ENCODE assay signal across 30 cellular contexts in the genomic region with DNA sequence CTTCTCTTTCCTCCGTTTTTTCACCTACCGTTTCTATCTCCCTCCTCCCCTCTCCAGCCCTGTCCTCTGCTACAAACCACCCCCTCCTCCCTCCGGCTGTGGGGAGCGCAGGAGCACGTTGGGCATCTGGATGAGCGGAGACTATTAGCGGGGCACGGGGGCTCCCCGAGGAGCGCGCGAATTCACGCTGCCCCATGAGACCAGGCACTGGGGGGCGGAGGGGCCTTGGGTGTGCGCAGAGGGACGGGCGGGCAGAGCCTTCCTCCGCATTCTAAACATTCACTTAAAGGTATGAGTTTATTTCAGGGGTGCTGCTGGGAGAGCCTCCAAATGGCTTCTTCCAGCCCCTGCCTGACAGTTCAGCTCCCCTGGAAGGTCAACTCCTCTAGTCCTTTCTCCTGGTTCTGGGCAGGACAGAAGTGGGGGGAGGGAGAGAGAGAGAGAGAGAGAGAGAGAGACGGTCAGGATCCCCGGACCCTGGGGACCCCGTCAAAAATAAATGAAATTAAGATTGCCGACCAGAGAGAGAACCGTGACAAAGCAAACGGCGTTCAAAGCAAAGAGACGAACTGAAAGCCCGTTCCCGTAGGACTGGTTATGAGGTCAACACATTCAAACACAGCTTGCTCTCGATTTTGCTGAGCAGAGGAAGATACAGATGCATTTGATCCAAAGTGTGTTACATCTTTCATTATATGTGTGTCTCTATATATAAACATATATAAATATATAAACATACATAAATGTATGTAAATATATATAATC. TPM values are rescaled to one million over a fixed set of nuclear protein-coding genes. Genes with fewer than 3 reads are reported as not detected.
A peak's percentile ranks its signal among the peaks of the same experiment; 100 is the strongest.
DNase-seq lines count a peak whose midpoint lies in the region; TF ChIP-seq lines count a peak whose summit lies in the region.
"Had no signal": no experiment of that assay in that cellular context is flagged by ENCODE, and none has a peak within 500 bp of the region (broad histone marks: within the 10 kb centered on the region; RNA-seq: fewer than 3 reads in every experiment).

No MANE protein-coding gene starts in this region.

- DNase-seq in H9 (peak; percentile 66), iPS-NIHi11 (ENCODE audit: low spot score) (peak; percentile 65), CD14-positive monocyte (ENCODE audit: low spot score) (no peak), GDM1 (lab: John Stamatoyannopoulos, UW) (no peak), Caco-2 (no peak), islet precursor cell (no peak)
- no peak for DNase-seq in activated T-helper 1 cell treated with anti-CD3 and anti-CD28 coated beads, Interleukin-12 subunit alpha, Interleukin-12 subunit beta, Interleukin-2, Interleukin-4 antibody, amounts not matched to agents 30 ng/mL and 10 ng/mL and 1 ng/mL, durations not matched to agents 14 hours and 24 hours and 36 hours (ENCODE audit: low spot score)
- DNase-seq: activated CD4-positive, alpha-beta T cell treated with anti-CD3 and anti-CD28 coated beads, Interleukin-2, amount 50 U/mL, for 1 hour; activated CD8-positive, alpha-beta memory T cell treated with anti-CD3 and anti-CD28 coated beads, Interleukin-2, amount 50 U/mL, for 4 hours; CD4-positive, alpha-beta memory T cell; DMS153; GF-D8; immature natural killer cell; IMR-90; left ventricle myocardium inferior; NCI-H2107; OCI-M1; SK-N-SH; stimulated activated CD4-positive, alpha-beta T cell treated with anti-CD3 and anti-CD28 coated beads, Interleukin-1b, Interleukin-23, amount 100 ng/mL, for 48 hours; T-helper 17 cell had no signal

- H2BK12ac ChIP-seq in H9 (ENCODE audit: insufficient read length, low read depth, low read length) = no peak overlapping the region

- H3K79me1 ChIP-seq in H9 (ENCODE audit: insufficient read depth, low read depth, low read length, poor library complexity, severe bottlenecking) = no peaks in the 10 kb centered on the region

- H4K5ac ChIP-seq in H9 (ENCODE audit: insufficient read length, low read depth, low read length) = no peak overlapping the region

- H3K36me3 ChIP-seq in parathyroid adenoma (ENCODE audit: control insufficient read depth, insufficient read depth, low read length) (no peaks in the 10 kb centered on the region), Caco-2 (ENCODE audit: control insufficient read depth, insufficient read depth, low read length) (no peaks in the 10 kb centered on the region)
- H3K36me3 ChIP-seq: left ventricle myocardium inferior, neutrophil, upper lobe of left lung had no signal

- H3K27ac Mint-ChIP-seq in H9 = no peak overlapping the region
- peak overlapping the region; percentile 44 for H3K27ac Mint-ChIP-seq in activated T-helper 1 cell treated with anti-CD3 and anti-CD28 coated beads, Interleukin-12 subunit alpha, Interleukin-12 subunit beta, Interleukin-2, Interleukin-4 antibody, amounts not matched to agents 30 ng/mL and 10 ng/mL and 1 ng/mL, durations not matched to agents 14 hours and 24 hours and 36 hours
- no peak overlapping the region for H3K27ac Mint-ChIP-seq in CD14-positive monocyte
- no peak overlapping the region for H3K27ac Mint-ChIP-seq in Caco-2 (ENCODE audit: unreplicated experiment)
- H3K27ac Mint-ChIP-seq: activated naive CD4-positive, alpha-beta T cell treated with anti-CD3 and anti-CD28 coated beads, Interleukin-2, amount 50 U/mL, for 24 hours; activated T-helper 17 cell treated with anti-CD3 and anti-CD28 coated beads, Interleukin-2, amount 50 U/mL, for 72 hours; CD4-positive, alpha-beta memory T cell; dendritic cell treated with granulocyte-macrophage colony-stimulating factor and Interleukin-4, amounts not matched to agents 40 ng/mL and 50 ng/mL, for 4 days; T-helper 17 cell had no signal

- H3K23ac ChIP-seq in H9 (ENCODE audit: insufficient read length, low read depth, low read length) = no peak overlapping the region

- H3K9me3 ChIP-seq in H9 (ENCODE audit: control insufficient read depth, low read depth, low read length) (no peaks in the 10 kb centered on the region), parathyroid adenoma (ENCODE audit: control insufficient read depth, low read length) (no peaks in the 10 kb centered on the region), Caco-2 (no peaks in the 10 kb centered on the region)
- H3K9me3 ChIP-seq: left ventricle myocardium inferior, neutrophil, SK-N-SH, upper lobe of left lung had no signal

- H3K79me2 ChIP-seq in H9 (ENCODE audit: insufficient read depth, low read length) = no peaks in the 10 kb centered on the region
- H3K79me2 ChIP-seq in parathyroid adenoma = no peaks in the 10 kb centered on the region

- CTCF ChIA-PET in Caco-2 (lab: Charles Lee) = no interaction called here

- H3K27me3 Mint-ChIP-seq in H9 (ENCODE audit: low read depth) = peaks cover 93% of the 10 kb centered on the region
- H3K27me3 Mint-ChIP-seq in activated T-helper 1 cell treated with anti-CD3 and anti-CD28 coated beads, Interleukin-12 subunit alpha, Interleukin-12 subunit beta, Interleukin-2, Interleukin-4 antibody, amounts not matched to agents 30 ng/mL and 10 ng/mL and 1 ng/mL, durations not matched to agents 14 hours and 24 hours and 36 hours (ENCODE audit: insufficient read depth) = peaks cover 63% of the 10 kb centered on the region
- H3K27me3 Mint-ChIP-seq in CD14-positive monocyte (ENCODE audit: low read depth in 3 of 3) = peaks cover 82 to 90% (median 88%) of the 10 kb centered on the region in 3 donors
- peaks cover 2% of the 10 kb centered on the region for H3K27me3 Mint-ChIP-seq in Caco-2 (ENCODE audit: insufficient read depth, unreplicated experiment)

- peak overlapping the region; percentile 33 to 75; a peak in 4 of 5 replicates for H3K4me3 Mint-ChIP-seq in H9
- no peak overlapping the region for H3K4me3 Mint-ChIP-seq in activated T-helper 1 cell treated with anti-CD3 and anti-CD28 coated beads, Interleukin-12 subunit alpha, Interleukin-12 subunit beta, Interleukin-2, Interleukin-4 antibody, amounts not matched to agents 30 ng/mL and 10 ng/mL and 1 ng/mL, durations not matched to agents 14 hours and 24 hours and 36 hours
- peak overlapping the region in 1 of 2 donors; percentile 77 for H3K4me3 Mint-ChIP-seq in CD14-positive monocyte
- no peak overlapping the region for H3K4me3 Mint-ChIP-seq in Caco-2 (ENCODE audit: unreplicated experiment)
- H3K4me3 Mint-ChIP-seq: activated naive CD4-positive, alpha-beta T cell treated with anti-CD3 and anti-CD28 coated beads, Interleukin-2, amount 50 U/mL, for 24 hours; activated T-helper 17 cell treated with anti-CD3 and anti-CD28 coated beads, Interleukin-2, amount 50 U/mL, for 72 hours; CD4-positive, alpha-beta memory T cell; dendritic cell treated with granulocyte-macrophage colony-stimulating factor and Interleukin-4, amounts not matched to agents 40 ng/mL and 50 ng/mL, for 4 days; immature natural killer cell; T-helper 17 cell had no signal

- no peaks in the 10 kb centered on the region for H4K20me1 ChIP-seq in H9 (ENCODE audit: control insufficient read depth, insufficient read depth, insufficient read length)

- H3T11ph ChIP-seq in H9 (ENCODE audit: low read length) = no peak overlapping the region

- no peak overlapping the region for H3K14ac ChIP-seq in H9 (ENCODE audit: insufficient read depth, low read length)

- POLR2A ChIA-PET in Caco-2 (lab: Charles Lee) = no interaction called here

- no peak overlapping the region for H3K4me3 ChIP-seq in parathyroid adenoma (ENCODE audit: low read depth, low read length)
- H3K4me3 ChIP-seq in Caco-2 (ENCODE audit: low read depth, low read length) = no peak overlapping the region
- H3K4me3 ChIP-seq: left ventricle myocardium inferior, skin epidermis, upper lobe of left lung had no signal

- peaks cover 2 to 12% of the 10 kb centered on the region in 2 experiments; a peak in 3 of 5 replicates for H3K9me3 Mint-ChIP-seq in H9
- no peaks in the 10 kb centered on the region for H3K9me3 Mint-ChIP-seq in activated T-helper 1 cell treated with anti-CD3 and anti-CD28 coated beads, Interleukin-12 subunit alpha, Interleukin-12 subunit beta, Interleukin-2, Interleukin-4 antibody, amounts not matched to agents 30 ng/mL and 10 ng/mL and 1 ng/mL, durations not matched to agents 14 hours and 24 hours and 36 hours
- peaks cover 0 to 16% (median 5%) of the 10 kb centered on the region in 7 donors for H3K9me3 Mint-ChIP-seq in CD14-positive monocyte
- H3K9me3 Mint-ChIP-seq in Caco-2 (ENCODE audit: unreplicated experiment) = no peaks in the 10 kb centered on the region
- H3K9me3 Mint-ChIP-seq: activated naive CD4-positive, alpha-beta T cell treated with anti-CD3 and anti-CD28 coated beads, Interleukin-2, amount 50 U/mL, for 24 hours; activated T-helper 17 cell treated with anti-CD3 and anti-CD28 coated beads, Interleukin-2, amount 50 U/mL, for 72 hours; dendritic cell treated with granulocyte-macrophage colony-stimulating factor and Interleukin-4, amounts not matched to agents 40 ng/mL and 50 ng/mL, for 4 days had no signal

- H2BK20ac ChIP-seq in H9 (ENCODE audit: low read depth, low read length, poor library complexity, severe bottlenecking) = no peak overlapping the region

- H3K27me3 ChIP-seq in H9 (ENCODE audit: insufficient read depth, low read length) = peaks cover 91% of the 10 kb centered on the region
- H3K27me3 ChIP-seq in parathyroid adenoma (ENCODE audit: control insufficient read depth, insufficient read depth, low read length) = no peaks in the 10 kb centered on the region
- H3K27me3 ChIP-seq in Caco-2 (replicated peaks; ENCODE audit: control insufficient read depth, insufficient read depth, low read length) = no peaks in the 10 kb centered on the region

- no peak overlapping the region for H3K4ac ChIP-seq in H9 (ENCODE audit: low read depth, low read length)

- intact Hi-C loops in activated T-helper 1 cell treated with anti-CD3 and anti-CD28 coated beads, Interleukin-12 subunit alpha, Interleukin-12 subunit beta, Interleukin-2, Interleukin-4 antibody, amounts not matched to agents 30 ng/mL and 10 ng/mL and 1 ng/mL, durations not matched to agents 14 hours and 24 hours and 36 hours (cut with micrococcal nuclease) = no loop called here
- intact Hi-C loops in CD14-positive monocyte (cut with micrococcal nuclease) (no loop called here), Caco-2 (cut with micrococcal nuclease; ENCODE audit: unreplicated experiment) (no loop called here)

- BruUV-seq in Caco-2 (replicated peaks; lab: Mats Ljungman, UMichigan) = no TSS peak

- H3K4me1 ChIP-seq in H9 (ENCODE audit: insufficient read depth, low read length) (peaks cover 9% of the 10 kb centered on the region; the same call in 1 of the 2 replicates), parathyroid adenoma (no peaks in the 10 kb centered on the region), Caco-2 (no peaks in the 10 kb centered on the region)

- H2BK15ac ChIP-seq in H9 (ENCODE audit: low read depth, low read length) = no peak overlapping the region

- no peak overlapping the region for H3K56ac ChIP-seq in H9 (ENCODE audit: insufficient read length, low read depth, low read length)

- H2AK5ac ChIP-seq in H9 (ENCODE audit: insufficient read length, low read length) = no peak overlapping the region

- H3K36me3 Mint-ChIP-seq in H9 (ENCODE audit: insufficient read depth in 1 of 3, low read depth in 3 of 3) (peaks cover 0 to 3% (median 0%) of the 10 kb centered on the region in 3 experiments; a peak in 1 of 7 replicates), CD14-positive monocyte (peaks cover 0 to 2% of the 10 kb centered on the region in 2 donors), Caco-2 (ENCODE audit: insufficient read depth, unreplicated experiment) (no peaks in the 10 kb centered on the region)
- H3K36me3 Mint-ChIP-seq in activated T-helper 1 cell treated with anti-CD3 and anti-CD28 coated beads, Interleukin-12 subunit alpha, Interleukin-12 subunit beta, Interleukin-2, Interleukin-4 antibody, amounts not matched to agents 30 ng/mL and 10 ng/mL and 1 ng/mL, durations not matched to agents 14 hours and 24 hours and 36 hours (ENCODE audit: low read depth) = no peaks in the 10 kb centered on the region
- H3K36me3 Mint-ChIP-seq: activated naive CD4-positive, alpha-beta T cell treated with anti-CD3 and anti-CD28 coated beads, Interleukin-2, amount 50 U/mL, for 24 hours; CD4-positive, alpha-beta memory T cell; immature natural killer cell had no signal

- H2AFZ ChIP-seq in H9 (ENCODE audit: low read length) = no peak overlapping the region
- H2AFZ ChIP-seq in parathyroid adenoma = no peak overlapping the region

- no peak overlapping the region for H4K91ac ChIP-seq in H9 (ENCODE audit: insufficient read length, low read depth, low read length)

- no peak overlapping the region for H3K18ac ChIP-seq in H9 (ENCODE audit: insufficient read length, low read depth, low read length)

- H2BK5ac ChIP-seq in H9 (ENCODE audit: insufficient read length, low read length) = no peak overlapping the region

- peaks cover 12% of the 10 kb centered on the region for H3K23me2 ChIP-seq in H9 (ENCODE audit: insufficient read length, low read depth, low read length, poor library complexity, severe bottlenecking)

- H3K9ac ChIP-seq in H9 (ENCODE audit: extremely low read depth, insufficient read length, low read length) (no peak overlapping the region), parathyroid adenoma (no peak overlapping the region)
- H3K9ac ChIP-seq: SK-N-SH had no signal

- H4K8ac ChIP-seq in H9 (replicated peaks; ENCODE audit: insufficient read length, low read depth, low read length) = no peak overlapping the region

- TF ChIP-seq CTCF in H9 (conservative IDR thresholded peaks at IDR 0.05) = no peak
- TF ChIP-seq CTCF in parathyroid adenoma (IDR thresholded peaks at IDR 0.05) = no peak
- no peak for TF ChIP-seq CTCF in CD14-positive monocyte (IDR thresholded peaks at IDR 0.05)
- TF ChIP-seq CTCF in Caco-2 (IDR thresholded peaks at IDR 0.05; ENCODE audit: insufficient read depth in 1 of 2, low read depth in 1 of 2, low read length in 1 of 2, severe bottlenecking in 1 of 2, unreplicated experiment in 1 of 2) = no peak

- H3K4me1 Mint-ChIP-seq in H9 (peaks cover 59 to 72% of the 10 kb centered on the region in 2 experiments), CD14-positive monocyte (no peaks in the 10 kb centered on the region), Caco-2 (ENCODE audit: low read depth, unreplicated experiment) (no peaks in the 10 kb centered on the region)
- H3K4me1 Mint-ChIP-seq in activated T-helper 1 cell treated with anti-CD3 and anti-CD28 coated beads, Interleukin-12 subunit alpha, Interleukin-12 subunit beta, Interleukin-2, Interleukin-4 antibody, amounts not matched to agents 30 ng/mL and 10 ng/mL and 1 ng/mL, durations not matched to agents 14 hours and 24 hours and 36 hours (ENCODE audit: low read depth) = no peaks in the 10 kb centered on the region
- H3K4me1 Mint-ChIP-seq: activated T-helper 17 cell treated with anti-CD3 and anti-CD28 coated beads, Interleukin-2, amount 50 U/mL, for 72 hours; immature natural killer cell had no signal

- H3K27ac ChIP-seq in H9 (ENCODE audit: insufficient read length, low read depth, low read length) = no peak overlapping the region
- H3K27ac ChIP-seq in parathyroid adenoma = no peak overlapping the region
- H3K27ac ChIP-seq: HL-60, left ventricle myocardium inferior, neutrophil, upper lobe of left lung had no signal

- H3K4me2 ChIP-seq in H9 (ENCODE audit: insufficient read depth, insufficient read length, low read length) = peak overlapping the region; percentile 49
- H3K4me2 ChIP-seq in parathyroid adenoma (ENCODE audit: low read length) = peak overlapping the region; percentile 44
- H3K4me2 ChIP-seq: SK-N-SH had no signal

- no CpG with 5 or more reads among the region's 29 CpGs for WGBS in H9 (ENCODE audit: extremely low coverage, insufficient read length, low lambda C conversion rate)

- no peak overlapping the region for H2BK120ac ChIP-seq in H9 (ENCODE audit: low read depth, low read length, poor library complexity, severe bottlenecking)

RNA-seq across cellular contexts. Expression of a gene that starts 5.0 kb away (rescaled TPM):
- 0.18 and 0.24 TPM in 2 replicates for total RNA-seq in H9 (2021)
- total RNA-seq in activated T-helper 1 cell treated with anti-CD3 and anti-CD28 coated beads, Interleukin-12 subunit alpha, Interleukin-12 subunit beta, Interleukin-2, Interleukin-4 antibody, amounts not matched to agents 30 ng/mL and 10 ng/mL and 1 ng/mL, durations not matched to agents 14 hours and 24 hours and 36 hours = not detected in 2 replicates
- not detected for polyA plus RNA-seq in CD14-positive monocyte
- total RNA-seq in Caco-2 (2022) = not detected in 2 replicates
- total RNA-seq: activated T-helper 17 cell treated with anti-CD3 and anti-CD28 coated beads, Interleukin-2, amount 50 U/mL, for 72 hours; aorta; CD4-positive, alpha-beta memory T cell; IMR-90; left ventricle myocardium inferior; NCI-H460; T-helper 17 cell; upper lobe of left lung had no signal
- polyA plus RNA-seq: CD4-positive, alpha-beta memory T cell; immature natural killer cell; IMR-90; SK-N-SH had no signal

Comparison
In these comparisons a context has a peak if more than half of its experiments do, and no peak if none do; other contexts are left out.
1. DNase-seq: peak in H9 (single experiment) and iPS-NIHi11 (single experiment); none in activated T-helper 1 cell treated with anti-CD3 and anti-CD28 coated beads, Interleukin-12 subunit alpha, Interleukin-12 subunit beta, Interleukin-2, Interleukin-4 antibody, amounts not matched to agents 30 ng/mL and 10 ng/mL and 1 ng/mL, durations not matched to agents 14 hours and 24 hours and 36 hours (single experiment), CD14-positive monocyte (single experiment), GDM1 (single experiment), Caco-2 (0 of 2) and islet precursor cell (single experiment).
2. H3K4me3 Mint-ChIP-seq: peak in H9 (2 of 2); none in activated T-helper 1 cell treated with anti-CD3 and anti-CD28 coated beads, Interleukin-12 subunit alpha, Interleukin-12 subunit beta, Interleukin-2, Interleukin-4 antibody, amounts not matched to agents 30 ng/mL and 10 ng/mL and 1 ng/mL, durations not matched to agents 14 hours and 24 hours and 36 hours (single experiment) and Caco-2 (single experiment).